ENCODE assay signal across 9 cellular contexts in the genomic region with DNA sequence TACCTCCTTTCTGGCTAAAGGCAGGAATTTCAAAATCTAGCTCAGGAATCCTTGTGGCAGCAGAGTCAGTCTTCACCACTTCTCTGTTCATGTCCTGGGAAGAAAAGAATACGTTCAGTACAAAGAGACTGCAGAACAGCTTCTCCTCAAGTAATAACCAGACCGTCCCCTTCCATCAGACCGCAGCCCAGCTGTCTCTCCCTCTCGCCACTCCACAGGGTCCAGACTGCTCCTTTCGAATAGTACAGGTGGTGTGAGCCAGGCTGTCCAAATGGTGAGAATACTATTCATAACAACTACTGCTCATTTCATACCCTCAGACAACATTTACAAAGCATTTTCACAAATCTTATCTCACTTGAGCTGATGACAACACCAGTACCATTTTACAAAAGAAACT. TPM values are rescaled to one million over a fixed set of nuclear protein-coding genes. Genes with fewer than 3 reads are reported as not detected.
A peak's percentile ranks its signal among the peaks of the same experiment; 100 is the strongest.
DNase-seq lines count a peak whose midpoint lies in the region; ATAC-seq and TF ChIP-seq lines count a peak whose summit lies in the region.
"Had no signal": no experiment of that assay in that cellular context is flagged by ENCODE, and none has a peak within 500 bp of the region (broad histone marks: within the 10 kb centered on the region; RNA-seq: fewer than 3 reads in every experiment).

No MANE protein-coding gene starts in this region.

- H3K4me1 Mint-ChIP-seq in effector memory CD8-positive, alpha-beta T cell (ENCODE audit: low read depth in 2 of 2), result peaks cover 41 to 44% of the 10 kb centered on the region in 2 donors
- peaks cover 26% of the 10 kb centered on the region for H3K4me1 Mint-ChIP-seq in neural crest cell

- H3K9me3 ChIP-seq in MG63, result no peaks in the 10 kb centered on the region

- no peak for TF ChIP-seq CTCF in C4-2B (conservative IDR thresholded peaks at IDR 0.05)
- TF ChIP-seq CTCF in neural crest cell (conservative IDR thresholded peaks at IDR 0.05), result no peak

- H3K27me3 Mint-ChIP-seq in effector memory CD8-positive, alpha-beta T cell, result peaks cover 0 to 6% of the 10 kb centered on the region in 2 donors
- H3K27me3 Mint-ChIP-seq in neural crest cell (ENCODE audit: low read depth), result peaks cover 7% of the 10 kb centered on the region

- DNase-seq in MG63 (no peak), neural crest cell (ENCODE audit: low read depth, low spot score) (no peak), NCI-H748 (lab: John Stamatoyannopoulos, UW; ENCODE audit: unreplicated experiment) (no peak), NOMO-1 (lab: John Stamatoyannopoulos, UW; ENCODE audit: unreplicated experiment in 2 of 2) (no peak), COLO829 (ENCODE audit: low spot score) (no peak), NAMALWA (ENCODE audit: low spot score) (no peak)
- no peak for DNase-seq in effector memory CD8-positive, alpha-beta T cell

- H3K27ac ChIP-seq in C4-2B, result peak overlapping the region; percentile 78

- no peaks in the 10 kb centered on the region for H3K9me3 Mint-ChIP-seq in effector memory CD8-positive, alpha-beta T cell
- H3K9me3 Mint-ChIP-seq in neural crest cell, result no peaks in the 10 kb centered on the region

- peak overlapping the region; percentile 99 for H3K27ac Mint-ChIP-seq in effector memory CD8-positive, alpha-beta T cell
- no peak overlapping the region for H3K27ac Mint-ChIP-seq in neural crest cell (ENCODE audit: unreplicated experiment)

- H3K36me3 ChIP-seq in MG63, result peaks cover 50% of the 10 kb centered on the region

- no peak for ATAC-seq in effector memory CD8-positive, alpha-beta T cell (replicated peaks)

- H3K27me3 ChIP-seq in MG63, result no peaks in the 10 kb centered on the region

- H3K36me3 Mint-ChIP-seq in effector memory CD8-positive, alpha-beta T cell (ENCODE audit: insufficient read depth), result peaks cover 65% of the 10 kb centered on the region
- H3K36me3 Mint-ChIP-seq in neural crest cell (ENCODE audit: low read depth), result peaks cover 9% of the 10 kb centered on the region

- peak overlapping the region; percentile 95 to 97 for H3K4me3 Mint-ChIP-seq in effector memory CD8-positive, alpha-beta T cell
- H3K4me3 Mint-ChIP-seq in neural crest cell, result peak overlapping the region; percentile 100

- H3K4me3 ChIP-seq in MG63, result peak overlapping the region; percentile 89

RNA-seq across cellular contexts. Expression of a gene that starts 0.9 kb away (rescaled TPM):
- total RNA-seq in MG63 (2014; rRNA removed; shearing (Covaris generic); ENCODE audit: low replicate concordance), result 65.2 and 86.9 TPM in 2 replicates
- total RNA-seq in neural crest cell, result 40.7 and 44.5 TPM in 2 replicates

RNA-seq across cellular contexts. Expression of a gene that starts 4.7 kb away (rescaled TPM):
- total RNA-seq in MG63 (2014; rRNA removed; shearing (Covaris generic); ENCODE audit: low replicate concordance), result not detected in 2 replicates
- not detected in 2 replicates for total RNA-seq in neural crest cell
- total RNA-seq: SK-MEL-5 had no signal

RNA-seq across cellular contexts. Expression of a gene that starts 14.2 kb away (rescaled TPM):
- 22.9 and 25.6 TPM in 2 replicates for total RNA-seq in MG63 (2014; rRNA removed; shearing (Covaris generic); ENCODE audit: low replicate concordance)
- total RNA-seq in neural crest cell, result 39.0 and 39.7 TPM in 2 replicates

RNA-seq across cellular contexts. Expression of a gene that starts 36.1 kb away (rescaled TPM):
- total RNA-seq in MG63 (2014; rRNA removed; shearing (Covaris generic); ENCODE audit: low replicate concordance), result not detected in 2 replicates
- total RNA-seq in neural crest cell, result not detected in 2 replicates
- total RNA-seq: SK-MEL-5 had no signal

RNA-seq across cellular contexts. Expression of a gene that starts 42.7 kb away (rescaled TPM):
- total RNA-seq in MG63 (2014; rRNA removed; shearing (Covaris generic); ENCODE audit: low replicate concordance), result not detected in 2 replicates
- total RNA-seq in neural crest cell, result not detected in 2 replicates
- total RNA-seq: SK-MEL-5 had no signal
